Comparison of ENCODE assay signal across 1 cellular context in the genomic region with DNA sequence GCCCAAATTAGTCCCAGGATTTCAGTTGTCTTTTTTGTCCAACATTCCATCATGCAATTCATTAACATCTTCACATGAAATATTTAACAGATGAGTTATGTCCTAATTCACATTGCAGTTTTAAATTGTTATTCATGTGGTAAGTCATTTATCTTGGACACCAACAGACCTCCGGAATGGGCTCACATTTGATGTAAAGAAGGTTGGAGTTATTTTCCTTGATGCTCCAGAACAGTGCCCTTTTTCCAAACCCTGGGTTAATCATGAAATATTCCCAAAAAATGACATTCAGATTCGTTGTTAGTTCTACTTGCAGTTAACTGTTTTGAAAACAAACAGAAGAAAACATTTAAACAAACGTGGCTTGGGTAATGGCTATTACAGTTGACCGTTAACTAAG.
TF ChIP-seq lines count a peak whose summit lies in the region.

No MANE protein-coding gene starts in this region.

TF ChIP-seq in H1, 55 proteins besides CTCF, POLR2A, EP300 and RAD21:
- TF ChIP-seq EGR1 (IDR thresholded peaks at IDR 0.05; ENCODE audit: borderline replicate concordance, low read depth, low read length) (no peak), GTF2F1 (IDR thresholded peaks at IDR 0.05; ENCODE audit: borderline replicate concordance, low read depth, low read length) (no peak), KDM4A (IDR thresholded peaks at IDR 0.05; ENCODE audit: low read depth, low read length, severe bottlenecking) (no peak), NRF1 (IDR thresholded peaks at IDR 0.05; ENCODE audit: low read depth, low read length) (no peak), SRF (IDR thresholded peaks at IDR 0.05; ENCODE audit: low read depth, low read length) (no peak), CBX8 (IDR thresholded peaks at IDR 0.05; ENCODE audit: borderline replicate concordance, low read depth, low read length) (no peak), YY1 (IDR thresholded peaks at IDR 0.05; ENCODE audit: low read depth, low read length) (no peak), KDM5A (IDR thresholded peaks at IDR 0.05; ENCODE audit: low read length) (no peak), TCF12 (IDR thresholded peaks at IDR 0.05; ENCODE audit: low read depth, low read length) (no peak), ASH2L (IDR thresholded peaks at IDR 0.05; ENCODE audit: low read length) (no peak), JUN (IDR thresholded peaks at IDR 0.05; ENCODE audit: low read depth, low read length) (no peak), KDM1A (IDR thresholded peaks at IDR 0.05; ENCODE audit: borderline replicate concordance, low read length) (no peak)
- TF ChIP-seq, protein P1, sequence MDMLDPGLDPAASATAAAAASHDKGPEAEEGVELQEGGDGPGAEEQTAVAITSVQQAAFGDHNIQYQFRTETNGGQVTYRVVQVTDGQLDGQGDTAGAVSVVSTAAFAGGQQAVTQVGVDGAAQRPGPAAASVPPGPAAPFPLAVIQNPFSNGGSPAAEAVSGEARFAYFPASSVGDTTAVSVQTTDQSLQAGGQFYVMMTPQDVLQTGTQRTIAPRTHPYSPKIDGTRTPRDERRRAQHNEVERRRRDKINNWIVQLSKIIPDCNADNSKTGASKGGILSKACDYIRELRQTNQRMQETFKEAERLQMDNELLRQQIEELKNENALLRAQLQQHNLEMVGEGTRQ (IDR thresholded peaks at IDR 0.05; ENCODE audit: low read length) = no peak
